ENCODE assay signal across 26 cellular contexts in genomic region chr4:8373973-8374545, GRCh38.
"Had no signal": no experiment of that assay in that cellular context is flagged by ENCODE, and none has a peak within 500 bp of the region (broad histone marks: within the 10 kb centered on the region; RNA-seq: fewer than 3 reads in every experiment).

No MANE protein-coding gene starts in this region.

- H3K4me3 Mint-ChIP-seq: dendritic cell treated with granulocyte-macrophage colony-stimulating factor and Interleukin-4, amounts not matched to agents 40 ng/mL and 50 ng/mL, for 4 days; naive thymus-derived CD4-positive, alpha-beta T cell; stimulated activated memory B cell treated with anti-CD40 and anti-IgM and Interleukin-4, amounts not matched to agents 10 μg/mL and 1 μg/mL and 100 μg/mL, for 72 hours; type B pancreatic cell had no signal

- H3K36me3 ChIP-seq: colonic mucosa had no signal

- H3K9me3 ChIP-seq: colonic mucosa, esophagus muscularis mucosa, gastroesophageal sphincter, heart left ventricle, neutrophil, prostate gland, right atrium auricular region, testis, tibial artery had no signal

- H3K4me1 ChIP-seq: colonic mucosa, foreskin keratinocyte, parathyroid adenoma, prostate gland, right atrium auricular region, testis, tibial artery had no signal

- DNase-seq: caudate nucleus; colonic mucosa; effector memory CD4-positive, alpha-beta T cell; foreskin keratinocyte; hippocampal formation; mammary epithelial cell; mesendoderm; midbrain; naive thymus-derived CD4-positive, alpha-beta T cell; stimulated activated CD4-positive, alpha-beta T cell treated with anti-CD3 and anti-CD28 coated beads, Interleukin-4, amount 100 ng/mL, for 4 hours; stimulated activated naive CD8-positive, alpha-beta T cell treated with anti-CD3 and anti-CD28 coated beads, Interleukin-15, Interleukin-2, amounts not matched to agents 100 U/mL and 50 U/mL, for 24 hours; substantia nigra; testis; tibial artery had no signal

- H3K27ac Mint-ChIP-seq: dendritic cell treated with granulocyte-macrophage colony-stimulating factor and Interleukin-4, amounts not matched to agents 40 ng/mL and 50 ng/mL, for 4 days; naive thymus-derived CD4-positive, alpha-beta T cell; stimulated activated memory B cell treated with anti-CD40 and anti-IgM and Interleukin-4, amounts not matched to agents 10 μg/mL and 1 μg/mL and 100 μg/mL, for 72 hours had no signal

- ATAC-seq: foreskin keratinocyte; gastroesophageal sphincter; heart left ventricle; left lobe of liver; naive thymus-derived CD4-positive, alpha-beta T cell; sciatic nerve; stimulated activated memory B cell treated with anti-CD40 and anti-IgM and Interleukin-4, amounts not matched to agents 10 μg/mL and 1 μg/mL and 100 μg/mL, for 72 hours; stimulated activated naive CD8-positive, alpha-beta T cell treated with anti-CD3 and anti-CD28 coated beads, Interleukin-15, Interleukin-2, amounts not matched to agents 100 U/mL and 50 U/mL, for 24 hours had no signal

- H3K27ac ChIP-seq: colonic mucosa, esophagus muscularis mucosa, foreskin keratinocyte, gastroesophageal sphincter, neutrophil, parathyroid adenoma, prostate gland, testis, tibial artery had no signal

- H3K4me3 ChIP-seq: colonic mucosa, esophagus muscularis mucosa, gastroesophageal sphincter, heart left ventricle, prostate gland, right atrium auricular region, testis, tibial artery had no signal

- H3K27me3 ChIP-seq: colonic mucosa, esophagus muscularis mucosa, foreskin keratinocyte, gastroesophageal sphincter, heart left ventricle, neutrophil, right atrium auricular region, testis, tibial artery had no signal

- H3K4me1 Mint-ChIP-seq: naive thymus-derived CD4-positive, alpha-beta T cell; stimulated activated memory B cell treated with anti-CD40 and anti-IgM and Interleukin-4, amounts not matched to agents 10 μg/mL and 1 μg/mL and 100 μg/mL, for 72 hours had no signal

- H3K9me3 Mint-ChIP-seq: dendritic cell treated with granulocyte-macrophage colony-stimulating factor and Interleukin-4, amounts not matched to agents 40 ng/mL and 50 ng/mL, for 4 days; stimulated activated memory B cell treated with anti-CD40 and anti-IgM and Interleukin-4, amounts not matched to agents 10 μg/mL and 1 μg/mL and 100 μg/mL, for 72 hours; type B pancreatic cell had no signal

- H3K27me3 Mint-ChIP-seq: dendritic cell treated with granulocyte-macrophage colony-stimulating factor and Interleukin-4, amounts not matched to agents 40 ng/mL and 50 ng/mL, for 4 days; naive thymus-derived CD4-positive, alpha-beta T cell; stimulated activated memory B cell treated with anti-CD40 and anti-IgM and Interleukin-4, amounts not matched to agents 10 μg/mL and 1 μg/mL and 100 μg/mL, for 72 hours; type B pancreatic cell had no signal
